26 cellular contexts compared by ENCODE assay signal in the genomic region with DNA sequence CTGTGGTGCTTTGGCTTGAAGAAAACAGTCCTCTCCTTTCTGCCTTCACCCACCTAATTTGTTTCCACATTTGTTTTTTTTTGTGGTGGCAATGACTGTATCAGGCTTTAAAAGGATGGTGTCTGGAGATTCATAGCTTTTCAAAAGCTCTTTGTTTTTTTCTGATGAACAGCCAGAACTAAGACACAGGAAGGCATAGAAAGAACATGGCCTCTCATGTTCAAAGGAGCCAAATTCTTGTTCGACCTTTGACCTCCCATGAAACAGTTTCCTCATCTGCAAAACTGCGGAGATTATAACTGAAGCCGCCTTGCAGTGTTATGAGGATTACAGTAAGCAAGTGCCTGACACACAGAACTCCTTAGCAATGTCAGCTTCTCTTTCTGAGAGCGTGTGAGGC.
"Had no signal": no experiment of that assay in that cellular context is flagged by ENCODE, and none has a peak within 500 bp of the region (broad histone marks: within the 10 kb centered on the region; RNA-seq: fewer than 3 reads in every experiment).

No MANE protein-coding gene starts in this region.

- H3K9me3 ChIP-seq: left lung, testis, transverse colon had no signal

- H3K27ac ChIP-seq: neural progenitor cell, testis, transverse colon had no signal

- H3K4me2 ChIP-seq: neural progenitor cell had no signal

- H3K4me3 ChIP-seq: left lung, lung, neural progenitor cell, testis, transverse colon had no signal

- DNase-seq: activated CD4-positive, alpha-beta T cell treated with anti-CD3 and anti-CD28 coated beads, Interleukin-2, amount 50 U/mL, for 1 hour; activated CD8-positive, alpha-beta T cell treated with anti-CD3 and anti-CD28 coated beads for 36 hours; activated naive CD8-positive, alpha-beta T cell treated with anti-CD3 and anti-CD28 coated beads, Interleukin-2, amount 50 U/mL, for 24 hours; activated T-cell treated with anti-CD3 and anti-CD28 coated beads, Interleukin-2, amount 50 U/mL, for 4 hours; amygdala; central memory CD4-positive, alpha-beta T cell; left lung; naive thymus-derived CD8-positive, alpha-beta T cell; occipital lobe; posterior cingulate gyrus; right cardiac atrium; stimulated activated CD4-positive, alpha-beta T cell treated with anti-CD3 and anti-CD28 coated beads, Interleukin-12 subunit alpha, Interleukin-12 subunit beta, amount 100 ng/mL, for 4 hours; stimulated activated CD4-positive, alpha-beta T cell treated with anti-CD3 and anti-CD28 coated beads, Interleukin-4, amount 100 ng/mL, for 1 hour; stimulated activated naive CD8-positive, alpha-beta T cell treated with anti-CD3 and anti-CD28 coated beads, Interleukin-15, Interleukin-2, amounts not matched to agents 100 U/mL and 50 U/mL, for 24 hours; T-helper 17 cell; testis; transverse colon had no signal

- H3K4me1 Mint-ChIP-seq: activated naive CD4-positive, alpha-beta T cell treated with anti-CD3 and anti-CD28 coated beads, Interleukin-2, amount 50 U/mL, for 24 hours; activated naive CD8-positive, alpha-beta T cell treated with anti-CD3 and anti-CD28 coated beads, Interleukin-2, amount 50 U/mL, for 24 hours; naive thymus-derived CD8-positive, alpha-beta T cell; T-helper 17 cell; WTC11 had no signal

- H3K27me3 Mint-ChIP-seq: activated CD8-positive, alpha-beta T cell treated with anti-CD3 and anti-CD28 coated beads for 36 hours; activated naive CD4-positive, alpha-beta T cell treated with anti-CD3 and anti-CD28 coated beads, Interleukin-2, amount 50 U/mL, for 24 hours; activated naive CD8-positive, alpha-beta T cell treated with anti-CD3 and anti-CD28 coated beads, Interleukin-2, amount 50 U/mL, for 24 hours; T-helper 17 cell had no signal

- H3K27ac Mint-ChIP-seq: activated CD8-positive, alpha-beta T cell treated with anti-CD3 and anti-CD28 coated beads for 36 hours; activated naive CD4-positive, alpha-beta T cell treated with anti-CD3 and anti-CD28 coated beads, Interleukin-2, amount 50 U/mL, for 24 hours; activated naive CD8-positive, alpha-beta T cell treated with anti-CD3 and anti-CD28 coated beads, Interleukin-2, amount 50 U/mL, for 24 hours; activated T-helper 2 cell treated with anti-CD3 and anti-CD28 coated beads, Interferon-gamma antibody, Interleukin-2, Interleukin-4, amounts not matched to agents 10 μg/mL and 5 μg/mL and 100 μg/mL, durations not matched to agents 14 hours and 24 hours and 36 hours; naive thymus-derived CD8-positive, alpha-beta T cell; neural progenitor cell; T-helper 17 cell; WTC11 had no signal

- H3K27me3 ChIP-seq: left lung, neural progenitor cell, testis, transverse colon had no signal

- ATAC-seq: activated CD8-positive, alpha-beta T cell treated with anti-CD3 and anti-CD28 coated beads for 36 hours; activated naive CD8-positive, alpha-beta T cell treated with anti-CD3 and anti-CD28 coated beads, Interleukin-2, amount 50 U/mL, for 24 hours; activated T-cell treated with anti-CD3 and anti-CD28 coated beads, Interleukin-2, amount 50 U/mL, for 4 hours; left lung; naive thymus-derived CD8-positive, alpha-beta T cell; right cardiac atrium; stimulated activated naive CD8-positive, alpha-beta T cell treated with anti-CD3 and anti-CD28 coated beads, Interleukin-15, Interleukin-2, amounts not matched to agents 100 U/mL and 50 U/mL, for 24 hours; T-helper 17 cell; WTC11 had no signal

- H3K4me3 Mint-ChIP-seq: activated CD8-positive, alpha-beta T cell treated with anti-CD3 and anti-CD28 coated beads for 36 hours; activated naive CD4-positive, alpha-beta T cell treated with anti-CD3 and anti-CD28 coated beads, Interleukin-2, amount 50 U/mL, for 24 hours; activated naive CD8-positive, alpha-beta T cell treated with anti-CD3 and anti-CD28 coated beads, Interleukin-2, amount 50 U/mL, for 24 hours; activated T-cell treated with anti-CD3 and anti-CD28 coated beads, Interleukin-2, amount 50 U/mL, for 4 hours; naive thymus-derived CD8-positive, alpha-beta T cell; neural progenitor cell; T-helper 17 cell; WTC11 had no signal

- H3K9ac ChIP-seq: neural progenitor cell had no signal

- H3K4me1 ChIP-seq: left lung, testis, transverse colon had no signal

- H3K9me3 Mint-ChIP-seq: activated CD8-positive, alpha-beta T cell treated with anti-CD3 and anti-CD28 coated beads for 36 hours; activated naive CD8-positive, alpha-beta T cell treated with anti-CD3 and anti-CD28 coated beads, Interleukin-2, amount 50 U/mL, for 24 hours; activated T-cell treated with anti-CD3 and anti-CD28 coated beads, Interleukin-2, amount 50 U/mL, for 4 hours; neural progenitor cell had no signal

- H3K36me3 Mint-ChIP-seq: activated naive CD4-positive, alpha-beta T cell treated with anti-CD3 and anti-CD28 coated beads, Interleukin-2, amount 50 U/mL, for 24 hours; naive thymus-derived CD8-positive, alpha-beta T cell; neural progenitor cell; WTC11 had no signal

- FAIRE-seq: endothelial cell of umbilical vein, frontal cortex, islet of Langerhans, urothelium cell line had no signal

- H2AFZ ChIP-seq: neural progenitor cell had no signal

- H3K36me3 ChIP-seq: left lung, neural progenitor cell, transverse colon had no signal
